8 cellular contexts compared by ENCODE assay signal in the genomic region with DNA sequence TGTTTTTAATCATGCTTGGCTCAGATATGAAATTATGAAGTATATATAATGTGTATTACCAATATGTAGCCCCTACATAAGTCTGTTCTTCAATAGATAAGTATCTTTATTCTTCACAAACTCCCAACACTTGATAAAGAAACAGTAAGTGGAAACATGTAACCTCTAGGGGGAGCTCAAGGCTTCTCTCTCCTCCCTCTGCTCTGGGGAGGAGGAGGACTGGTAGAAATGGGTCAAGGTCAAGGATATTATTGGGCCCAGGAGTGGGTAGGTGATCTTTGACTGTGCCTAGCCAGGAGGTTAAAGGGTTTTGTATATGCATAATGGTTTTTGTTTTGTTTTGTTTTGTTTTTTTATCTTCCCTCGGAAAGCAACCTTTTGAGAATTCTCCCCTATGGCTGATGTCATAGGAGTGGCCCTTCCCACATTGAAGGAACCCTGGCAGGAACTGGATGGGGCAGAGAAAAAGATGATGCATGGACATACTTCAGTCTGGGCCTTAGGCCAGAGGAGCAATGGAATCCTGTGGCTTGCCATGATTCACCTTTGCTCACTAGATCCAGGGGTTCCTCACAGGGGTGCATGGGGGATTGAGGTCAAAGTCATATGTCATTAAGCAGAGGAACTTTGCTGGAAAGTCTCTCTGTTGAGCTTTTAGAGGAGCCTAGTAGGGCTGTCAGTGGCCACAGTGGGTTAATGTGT.
DNase-seq lines count a peak whose midpoint lies in the region; ATAC-seq and TF ChIP-seq lines count a peak whose summit lies in the region.

No MANE protein-coding gene starts in this region.

- TF ChIP-seq CTCF in GM12865 (IDR thresholded peaks at IDR 0.05; ENCODE audit: insufficient read depth, low read depth, low read length, missing control alignments): peak; percentile 53
- peak; percentile 18 to 59 for TF ChIP-seq CTCF in right atrium auricular region (IDR thresholded peaks at IDR 0.05)

- no peak overlapping the region for H3K4me3 Mint-ChIP-seq in activated CD8-positive, alpha-beta T cell treated with anti-CD3 and anti-CD28 coated beads, Interleukin-2, amount 10 ng/mL, durations not matched to agents 7 days and 5 days
- no peak overlapping the region for H3K4me3 Mint-ChIP-seq in stimulated activated naive CD8-positive, alpha-beta T cell treated with anti-CD3 and anti-CD28 coated beads, Interleukin-15, Interleukin-2, amounts not matched to agents 100 ng/mL and 50 ng/mL, for 24 hours

- no peak overlapping the region for H3K27ac ChIP-seq in right atrium auricular region

- H3K36me3 Mint-ChIP-seq in activated CD8-positive, alpha-beta T cell treated with anti-CD3 and anti-CD28 coated beads, Interleukin-2, amount 10 ng/mL, durations not matched to agents 7 days and 5 days (ENCODE audit: low read depth): no peaks in the 10 kb centered on the region
- peaks cover 19% of the 10 kb centered on the region for H3K36me3 Mint-ChIP-seq in stimulated activated naive CD8-positive, alpha-beta T cell treated with anti-CD3 and anti-CD28 coated beads, Interleukin-15, Interleukin-2, amounts not matched to agents 100 ng/mL and 50 ng/mL, for 24 hours (ENCODE audit: low read depth)

- H3K36me3 ChIP-seq in right atrium auricular region: no peaks in the 10 kb centered on the region

- no peaks in the 10 kb centered on the region for H3K9me3 Mint-ChIP-seq in activated CD8-positive, alpha-beta T cell treated with anti-CD3 and anti-CD28 coated beads, Interleukin-2, amount 10 ng/mL, durations not matched to agents 7 days and 5 days (ENCODE audit: insufficient read depth)
- H3K9me3 Mint-ChIP-seq in stimulated activated naive CD8-positive, alpha-beta T cell treated with anti-CD3 and anti-CD28 coated beads, Interleukin-15, Interleukin-2, amounts not matched to agents 100 ng/mL and 50 ng/mL, for 24 hours: no peaks in the 10 kb centered on the region

- DNase-seq in Ammon's horn (ENCODE audit: low spot score) (peak; percentile 31), GM12865 (ENCODE audit: low read depth) (peak; percentile 54), NCI-H2029 (lab: John Stamatoyannopoulos, UW) (peak; percentile 38), right atrium auricular region (ENCODE audit: low spot score) (no peak)
- DNase-seq in activated CD8-positive, alpha-beta T cell treated with anti-CD3 and anti-CD28 coated beads, Interleukin-2, amount 10 ng/mL, durations not matched to agents 7 days and 5 days: peak; percentile 26

- peaks cover 0 to 9% of the 10 kb centered on the region in 2 donors for H3K9me3 ChIP-seq in right atrium auricular region

- H3K4me3 ChIP-seq in GM12865 (ENCODE audit: low read depth, low read length) (no peak overlapping the region), right atrium auricular region (no peak overlapping the region)

- ATAC-seq in activated CD8-positive, alpha-beta T cell treated with anti-CD3 and anti-CD28 coated beads, Interleukin-2, amount 10 ng/mL, durations not matched to agents 7 days and 5 days: no peak
- ATAC-seq in HG03097 (IDR thresholded peaks at IDR 0.05; ENCODE audit: low FRiP score, unreplicated experiment) (no peak), GM19328 (IDR thresholded peaks at IDR 0.05; ENCODE audit: unreplicated experiment) (no peak)

- CTCF ChIA-PET in activated CD8-positive, alpha-beta T cell treated with anti-CD3 and anti-CD28 coated beads, Interleukin-2, amount 10 ng/mL, durations not matched to agents 7 days and 5 days (lab: Charles Lee): interaction anchor here (0.8 to 1.8 kb wide), 8 partner anchors 12 to 289 kb away, joined by 3 to 7 read pairs (median 3); no protein-coding TSS in a partner anchor

- POLR2A ChIA-PET in activated CD8-positive, alpha-beta T cell treated with anti-CD3 and anti-CD28 coated beads, Interleukin-2, amount 10 ng/mL, durations not matched to agents 7 days and 5 days (lab: Charles Lee): no interaction called here

- H3K27me3 ChIP-seq in right atrium auricular region: no peaks in the 10 kb centered on the region

- peaks cover 18% of the 10 kb centered on the region for H3K4me1 Mint-ChIP-seq in activated CD8-positive, alpha-beta T cell treated with anti-CD3 and anti-CD28 coated beads, Interleukin-2, amount 10 ng/mL, durations not matched to agents 7 days and 5 days (ENCODE audit: low read depth)
- peaks cover 54% of the 10 kb centered on the region for H3K4me1 Mint-ChIP-seq in stimulated activated naive CD8-positive, alpha-beta T cell treated with anti-CD3 and anti-CD28 coated beads, Interleukin-15, Interleukin-2, amounts not matched to agents 100 ng/mL and 50 ng/mL, for 24 hours (ENCODE audit: low read depth)

- H3K27ac Mint-ChIP-seq in activated CD8-positive, alpha-beta T cell treated with anti-CD3 and anti-CD28 coated beads, Interleukin-2, amount 10 ng/mL, durations not matched to agents 7 days and 5 days: no peak overlapping the region
- peak overlapping the region; percentile 89 for H3K27ac Mint-ChIP-seq in stimulated activated naive CD8-positive, alpha-beta T cell treated with anti-CD3 and anti-CD28 coated beads, Interleukin-15, Interleukin-2, amounts not matched to agents 100 ng/mL and 50 ng/mL, for 24 hours

- no peaks in the 10 kb centered on the region for H3K4me1 ChIP-seq in right atrium auricular region

- no peaks in the 10 kb centered on the region for H3K27me3 Mint-ChIP-seq in activated CD8-positive, alpha-beta T cell treated with anti-CD3 and anti-CD28 coated beads, Interleukin-2, amount 10 ng/mL, durations not matched to agents 7 days and 5 days (ENCODE audit: low read depth)
- no peaks in the 10 kb centered on the region for H3K27me3 Mint-ChIP-seq in stimulated activated naive CD8-positive, alpha-beta T cell treated with anti-CD3 and anti-CD28 coated beads, Interleukin-15, Interleukin-2, amounts not matched to agents 100 ng/mL and 50 ng/mL, for 24 hours
